1 cellular context compared by ENCODE assay signal in genomic region chr7:84906889-84907288, GRCh38.
TF ChIP-seq lines count a peak whose summit lies in the region.

No MANE protein-coding gene starts in this region.

TF ChIP-seq in H1, 55 proteins besides CTCF, POLR2A, EP300 and RAD21:
- no peak for TF ChIP-seq CREB1 (IDR thresholded peaks at IDR 0.05)
- no peak for TF ChIP-seq CTBP2 (IDR thresholded peaks at IDR 0.05; ENCODE audit: borderline replicate concordance, insufficient read depth, insufficient read length, low read length)
- TF ChIP-seq MAX (IDR thresholded peaks at IDR 0.05) = no peak
- no peak for TF ChIP-seq TAF7 (optimal IDR thresholded peaks at IDR 0.05; ENCODE audit: borderline replicate concordance, low read depth, low read length)
- no peak for TF ChIP-seq NRF1 (IDR thresholded peaks at IDR 0.05; ENCODE audit: low read depth, low read length)
- no peak for TF ChIP-seq GABPA (IDR thresholded peaks at IDR 0.05; ENCODE audit: borderline replicate concordance, insufficient read depth, low read length)
- TF ChIP-seq BACH1 (IDR thresholded peaks at IDR 0.05; ENCODE audit: low read length) = no peak
- TF ChIP-seq ATF2 (IDR thresholded peaks at IDR 0.05; ENCODE audit: low read length) = no peak
- TF ChIP-seq TBP (IDR thresholded peaks at IDR 0.05; ENCODE audit: low read depth, low read length) = no peak
- no peak for TF ChIP-seq RFX5 (IDR thresholded peaks at IDR 0.05; ENCODE audit: borderline replicate concordance, low read depth, low read length)
- TF ChIP-seq JUN (IDR thresholded peaks at IDR 0.05; ENCODE audit: low read depth, low read length) = no peak
- TF ChIP-seq KDM1A (IDR thresholded peaks at IDR 0.05; ENCODE audit: borderline replicate concordance, low read length) = no peak
- TF ChIP-seq ATF3 (IDR thresholded peaks at IDR 0.05; ENCODE audit: insufficient read depth, low read depth, low read length) = no peak
- TF ChIP-seq TCF12 (IDR thresholded peaks at IDR 0.05; ENCODE audit: low read depth, low read length) = no peak
- no peak for TF ChIP-seq BCL11A (IDR thresholded peaks at IDR 0.05; ENCODE audit: low read depth in 2 of 2, low read length in 2 of 2)
- TF ChIP-seq SUZ12 (IDR thresholded peaks at IDR 0.05; ENCODE audit: low read length) = no peak
